ENCODE assay signal across 9 cellular contexts in genomic region chr1:1122078-1122811, GRCh38. TPM values are rescaled to one million over a fixed set of nuclear protein-coding genes. Genes with fewer than 3 reads are reported as not detected.
DNase-seq lines count a peak whose midpoint lies in the region; ATAC-seq and TF ChIP-seq lines count a peak whose summit lies in the region.
"Had no signal": no experiment of that assay in that cellular context is flagged by ENCODE, and none has a peak within 500 bp of the region (broad histone marks: within the 10 kb centered on the region; RNA-seq: fewer than 3 reads in every experiment).

No MANE protein-coding gene starts in this region.

- no peaks in the 10 kb centered on the region for H3K9me3 ChIP-seq in Peyer's patch

- peaks cover 0 to 52% (median 10%) of the 10 kb centered on the region in 4 donors for H3K4me1 ChIP-seq in Peyer's patch

- H3K27me3 Mint-ChIP-seq in activated T-helper 1 cell treated with anti-CD3 and anti-CD28 coated beads, Interleukin-12 subunit alpha, Interleukin-12 subunit beta, Interleukin-2, Interleukin-4 antibody, amounts not matched to agents 30 ng/mL and 10 ng/mL and 1 ng/mL, durations not matched to agents 14 hours and 24 hours and 36 hours (ENCODE audit: insufficient read depth), result peaks cover 11% of the 10 kb centered on the region
- peaks cover 35% of the 10 kb centered on the region for H3K27me3 Mint-ChIP-seq in neural crest cell (ENCODE audit: low read depth)

- H3K9me3 Mint-ChIP-seq in activated T-helper 1 cell treated with anti-CD3 and anti-CD28 coated beads, Interleukin-12 subunit alpha, Interleukin-12 subunit beta, Interleukin-2, Interleukin-4 antibody, amounts not matched to agents 30 ng/mL and 10 ng/mL and 1 ng/mL, durations not matched to agents 14 hours and 24 hours and 36 hours, result no peaks in the 10 kb centered on the region
- H3K9me3 Mint-ChIP-seq in neural crest cell, result no peaks in the 10 kb centered on the region

- H3K27ac Mint-ChIP-seq in activated T-helper 1 cell treated with anti-CD3 and anti-CD28 coated beads, Interleukin-12 subunit alpha, Interleukin-12 subunit beta, Interleukin-2, Interleukin-4 antibody, amounts not matched to agents 30 ng/mL and 10 ng/mL and 1 ng/mL, durations not matched to agents 14 hours and 24 hours and 36 hours, result no peak overlapping the region
- no peak overlapping the region for H3K27ac Mint-ChIP-seq in neural crest cell (ENCODE audit: unreplicated experiment)

- no peak overlapping the region for H3K4me3 Mint-ChIP-seq in activated T-helper 1 cell treated with anti-CD3 and anti-CD28 coated beads, Interleukin-12 subunit alpha, Interleukin-12 subunit beta, Interleukin-2, Interleukin-4 antibody, amounts not matched to agents 30 ng/mL and 10 ng/mL and 1 ng/mL, durations not matched to agents 14 hours and 24 hours and 36 hours
- H3K4me3 Mint-ChIP-seq in neural crest cell, result no peak overlapping the region

- ATAC-seq in HG03342 (IDR thresholded peaks at IDR 0.05; ENCODE audit: unreplicated experiment) (peak; percentile 49), HG02884 (IDR thresholded peaks at IDR 0.05; ENCODE audit: unreplicated experiment) (no peak)

- no peaks in the 10 kb centered on the region for H3K36me3 Mint-ChIP-seq in activated T-helper 1 cell treated with anti-CD3 and anti-CD28 coated beads, Interleukin-12 subunit alpha, Interleukin-12 subunit beta, Interleukin-2, Interleukin-4 antibody, amounts not matched to agents 30 ng/mL and 10 ng/mL and 1 ng/mL, durations not matched to agents 14 hours and 24 hours and 36 hours (ENCODE audit: low read depth)
- peaks cover 3% of the 10 kb centered on the region for H3K36me3 Mint-ChIP-seq in neural crest cell (ENCODE audit: low read depth)

- intact Hi-C loops in activated T-helper 1 cell treated with anti-CD3 and anti-CD28 coated beads, Interleukin-12 subunit alpha, Interleukin-12 subunit beta, Interleukin-2, Interleukin-4 antibody, amounts not matched to agents 30 ng/mL and 10 ng/mL and 1 ng/mL, durations not matched to agents 14 hours and 24 hours and 36 hours (cut with micrococcal nuclease), result loop anchor here (1.0 to 2.0 kb wide), 4 partner anchors 109 to 169 kb away; no protein-coding TSS in a partner anchor

- H3K27ac ChIP-seq in Peyer's patch, result peak overlapping the region; percentile 13 to 58 (median 28)

- TF ChIP-seq CTCF in Peyer's patch (IDR thresholded peaks at IDR 0.05) (peak; percentile 89 to 97 (median 95)), fibroblast of pulmonary artery (IDR thresholded peaks at IDR 0.05; ENCODE audit: low read length, missing control alignments) (peak; percentile 70), neural crest cell (conservative IDR thresholded peaks at IDR 0.05) (peak; percentile 93)

- H3K4me3 ChIP-seq in Peyer's patch (peak overlapping the region; percentile 13 to 46 (median 37)), fibroblast of pulmonary artery (replicated peaks; ENCODE audit: low read depth, low read length) (no peak overlapping the region)

- peaks cover 5% of the 10 kb centered on the region for H3K4me1 Mint-ChIP-seq in activated T-helper 1 cell treated with anti-CD3 and anti-CD28 coated beads, Interleukin-12 subunit alpha, Interleukin-12 subunit beta, Interleukin-2, Interleukin-4 antibody, amounts not matched to agents 30 ng/mL and 10 ng/mL and 1 ng/mL, durations not matched to agents 14 hours and 24 hours and 36 hours (ENCODE audit: low read depth)
- peaks cover 15% of the 10 kb centered on the region for H3K4me1 Mint-ChIP-seq in neural crest cell

- H3K27me3 ChIP-seq in Peyer's patch, result no peaks in the 10 kb centered on the region

- H3K36me3 ChIP-seq in Peyer's patch, result no peaks in the 10 kb centered on the region

- peak; percentile 42 for DNase-seq in GM04504 (ENCODE audit: low read depth)
- peak; percentile 83 to 93 (median 92) for DNase-seq in Peyer's patch
- peak; percentile 80 for DNase-seq in activated T-helper 1 cell treated with anti-CD3 and anti-CD28 coated beads, Interleukin-12 subunit alpha, Interleukin-12 subunit beta, Interleukin-2, Interleukin-4 antibody, amounts not matched to agents 30 ng/mL and 10 ng/mL and 1 ng/mL, durations not matched to agents 14 hours and 24 hours and 36 hours (ENCODE audit: low spot score)
- DNase-seq in fibroblast of pulmonary artery (ENCODE audit: low read depth), result peak; percentile 70
- DNase-seq in neural crest cell (ENCODE audit: low read depth, low spot score), result peak; percentile 83
- DNase-seq in stimulated activated naive CD4-positive, alpha-beta T cell treated with Interleukin-2 at 50 U/mL for 16 hours (lab: John Stamatoyannopoulos, UW), result peak; percentile 80

- no peak for TF ChIP-seq POLR2A in Peyer's patch (IDR thresholded peaks at IDR 0.05)

RNA-seq across cellular contexts. Expression of gene C1orf159, which starts 6.4 kb away (rescaled TPM):
- 10 to 100 TPM; 14.0 to 32.0 (median 22.7) TPM for total RNA-seq in Peyer's patch
- 30.0 and 30.3 TPM in 2 replicates for total RNA-seq in activated T-helper 1 cell treated with anti-CD3 and anti-CD28 coated beads, Interleukin-12 subunit alpha, Interleukin-12 subunit beta, Interleukin-2, Interleukin-4 antibody, amounts not matched to agents 30 ng/mL and 10 ng/mL and 1 ng/mL, durations not matched to agents 14 hours and 24 hours and 36 hours
- total RNA-seq in neural crest cell, result 26.1 and 26.2 TPM in 2 replicates

RNA-seq across cellular contexts. Expression of gene RNF223, which starts 48.1 kb away (rescaled TPM):
- total RNA-seq in Peyer's patch (1 to 10 TPM in 1 of 4 donors, not detected in 3; 1.3 TPM), neural crest cell (not detected in 2 replicates)
- total RNA-seq in activated T-helper 1 cell treated with anti-CD3 and anti-CD28 coated beads, Interleukin-12 subunit alpha, Interleukin-12 subunit beta, Interleukin-2, Interleukin-4 antibody, amounts not matched to agents 30 ng/mL and 10 ng/mL and 1 ng/mL, durations not matched to agents 14 hours and 24 hours and 36 hours, result 0.10 TPM in 1 of 2 replicates, not detected in the other
- total RNA-seq: temporal lobe had no signal

RNA-seq across cellular contexts. Expression of gene TTLL10, which starts 51.4 kb away (rescaled TPM):
- total RNA-seq in Peyer's patch, result 1 to 10 TPM in 3 of 4 donors, not detected in 1; 1.6 to 3.6 (median 1.8) TPM
- total RNA-seq in activated T-helper 1 cell treated with anti-CD3 and anti-CD28 coated beads, Interleukin-12 subunit alpha, Interleukin-12 subunit beta, Interleukin-2, Interleukin-4 antibody, amounts not matched to agents 30 ng/mL and 10 ng/mL and 1 ng/mL, durations not matched to agents 14 hours and 24 hours and 36 hours, result 0.10 and 0.15 TPM in 2 replicates
- not detected in 2 replicates for total RNA-seq in neural crest cell
- total RNA-seq: temporal lobe had no signal

Comparison
In these comparisons a context has a peak if more than half of its experiments do, and no peak if none do; other contexts are left out.
1. DNase-seq: peak in every context shown above with its lines; median percentile 92 in Peyer's patch; 83 in neural crest cell; 80 in activated T-helper 1 cell treated with anti-CD3 and anti-CD28 coated beads, Interleukin-12 subunit alpha, Interleukin-12 subunit beta, Interleukin-2, Interleukin-4 antibody, amounts not matched to agents 30 ng/mL and 10 ng/mL and 1 ng/mL, durations not matched to agents 14 hours and 24 hours and 36 hours; 80 in stimulated activated naive CD4-positive, alpha-beta T cell treated with Interleukin-2 at 50 U/mL for 16 hours; 70 in fibroblast of pulmonary artery; 42 in GM04504.